1 cellular context compared by ENCODE assay signal in the genomic region with DNA sequence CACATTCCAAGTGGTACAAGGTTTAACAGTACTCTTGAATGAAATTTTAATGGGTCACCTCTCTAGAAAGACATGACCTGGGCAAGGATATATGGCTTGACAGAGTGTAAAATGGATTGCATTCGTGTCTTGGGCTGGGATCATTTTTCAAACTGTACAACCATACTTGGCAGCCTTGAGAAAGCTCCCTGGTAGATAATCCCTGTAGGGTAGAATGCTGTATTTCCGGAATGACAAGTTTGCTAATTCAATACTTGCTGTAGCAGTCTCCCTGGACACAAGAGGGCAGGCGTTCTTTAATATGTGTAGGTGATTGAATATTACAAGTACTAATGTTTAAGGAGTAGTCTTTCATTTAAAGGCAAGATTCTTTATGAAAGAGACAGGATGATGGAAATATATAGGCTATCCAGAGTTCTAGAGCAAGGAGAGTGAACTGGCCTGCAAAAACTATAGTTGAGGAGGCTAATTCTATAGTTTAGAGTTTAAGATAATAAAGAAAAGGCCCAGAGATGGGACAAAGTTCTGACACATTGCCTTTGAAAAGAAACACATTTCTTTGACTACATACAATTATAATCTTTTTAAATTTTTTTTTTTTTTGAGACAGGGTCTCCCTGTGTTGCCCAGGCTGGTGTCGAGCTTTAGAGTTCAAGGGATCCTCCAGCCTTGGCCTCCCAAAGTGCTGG.
TF ChIP-seq lines count a peak whose summit lies in the region.

No MANE protein-coding gene starts in this region.

TF ChIP-seq in H1, 55 proteins besides CTCF, POLR2A, EP300 and RAD21:
- TF ChIP-seq TEAD4 (IDR thresholded peaks at IDR 0.05; ENCODE audit: low read depth, low read length): peak; percentile 91
- TF ChIP-seq BCL11A (IDR thresholded peaks at IDR 0.05; ENCODE audit: low read depth in 2 of 2, low read length in 2 of 2): peak in 1 of 2 experiments; percentile 63
- TF ChIP-seq RBBP5 (IDR thresholded peaks at IDR 0.05; ENCODE audit: borderline replicate concordance, low read depth, low read length): peak; percentile 66; the same call in 1 of the 2 replicates
- TF ChIP-seq POLR2AphosphoS5 (IDR thresholded peaks at IDR 0.05; ENCODE audit: low read depth, low read length): no peak
- TF ChIP-seq TCF12 (IDR thresholded peaks at IDR 0.05; ENCODE audit: low read depth, low read length): 0 out of 2 replicates have a peak, but pooled peaks have one; percentile 25
- TF ChIP-seq SP1 (IDR thresholded peaks at IDR 0.05; ENCODE audit: low read depth, low read length): peak; percentile 89
- no peak for TF ChIP-seq KDM4A (IDR thresholded peaks at IDR 0.05; ENCODE audit: low read depth, low read length, severe bottlenecking)
- no peak for TF ChIP-seq HDAC2 (IDR thresholded peaks at IDR 0.05; ENCODE audit: borderline replicate concordance in 1 of 2, low read depth in 2 of 2, low read length in 2 of 2)
- peak; percentile 89 for TF ChIP-seq ASH2L (IDR thresholded peaks at IDR 0.05; ENCODE audit: low read length)
- TF ChIP-seq KDM5A (IDR thresholded peaks at IDR 0.05; ENCODE audit: low read length): no peak
- TF ChIP-seq BACH1 (IDR thresholded peaks at IDR 0.05; ENCODE audit: low read length): no peak
- no peak for TF ChIP-seq SP4 (IDR thresholded peaks at IDR 0.05; ENCODE audit: low read length)
- TF ChIP-seq RNF2 (IDR thresholded peaks at IDR 0.05; ENCODE audit: borderline replicate concordance, low read depth, low read length, missing control alignments, poor library complexity, severe bottlenecking): no peak
- TF ChIP-seq TAF7 (optimal IDR thresholded peaks at IDR 0.05; ENCODE audit: borderline replicate concordance, low read depth, low read length): no peak
- 0 out of 2 replicates have a peak, but pooled peaks have one; percentile 5 for TF ChIP-seq SRF (IDR thresholded peaks at IDR 0.05; ENCODE audit: low read depth, low read length)
